ENCODE assay signal across 9 cellular contexts in genomic region chr6:135128268-135128914, GRCh38. TPM values are rescaled to one million over a fixed set of nuclear protein-coding genes. Genes with fewer than 3 reads are reported as not detected.
A peak's percentile ranks its signal among the peaks of the same experiment; 100 is the strongest.
DNase-seq lines count a peak whose midpoint lies in the region; ATAC-seq and TF ChIP-seq lines count a peak whose summit lies in the region.
"Had no signal": no experiment of that assay in that cellular context is flagged by ENCODE, and none has a peak within 500 bp of the region (broad histone marks: within the 10 kb centered on the region; RNA-seq: fewer than 3 reads in every experiment).

No MANE protein-coding gene starts in this region.

- peak; percentile 76 for DNase-seq in activated CD4-positive, alpha-beta T cell treated with anti-CD3 and anti-CD28 coated beads for 48 hours
- no peak for DNase-seq in nephron progenitor cell
- no peak for DNase-seq in WERI-Rb-1
- DNase-seq in HPDE6-E6E7 (ENCODE audit: extremely low spot score): no peak
- no peak for DNase-seq in sciatic nerve (ENCODE audit: low spot score)
- no peak for DNase-seq in hepatocyte (ENCODE audit: low spot score)

- ATAC-seq in GM18870 (IDR thresholded peaks at IDR 0.05; ENCODE audit: unreplicated experiment) (peak; percentile 91), HG03060 (IDR thresholded peaks at IDR 0.05; ENCODE audit: low read depth, unreplicated experiment) (peak; percentile 87), sciatic nerve (no peak)
- ATAC-seq: HCT116 had no signal

- intact Hi-C loops in sciatic nerve (cut with DNase I): no loop called here

- H3K4me2 ChIP-seq in hepatocyte: no peak overlapping the region

- no peaks in the 10 kb centered on the region for H3K9me3 ChIP-seq in WERI-Rb-1 (ENCODE audit: severe bottlenecking)
- no peaks in the 10 kb centered on the region for H3K9me3 ChIP-seq in hepatocyte (ENCODE audit: low read depth)

- no peaks in the 10 kb centered on the region for H3K4me1 Mint-ChIP-seq in nephron progenitor cell

- H3K9me3 Mint-ChIP-seq in nephron progenitor cell: no peaks in the 10 kb centered on the region

- H2AFZ ChIP-seq in hepatocyte: no peak overlapping the region

- no peak overlapping the region for H3K4me3 Mint-ChIP-seq in nephron progenitor cell

- no peaks in the 10 kb centered on the region for H4K20me1 ChIP-seq in hepatocyte (ENCODE audit: insufficient read depth, poor library complexity, severe bottlenecking)

- H3K36me3 ChIP-seq in WERI-Rb-1: no peaks in the 10 kb centered on the region
- no peaks in the 10 kb centered on the region for H3K36me3 ChIP-seq in hepatocyte (replicated peaks; ENCODE audit: insufficient read depth, low read depth)

- no peak for TF ChIP-seq CTCF in nephron progenitor cell (IDR thresholded peaks at IDR 0.05)
- TF ChIP-seq CTCF in WERI-Rb-1 (IDR thresholded peaks at IDR 0.05; ENCODE audit: low read depth, low read length): no peak
- TF ChIP-seq CTCF in hepatocyte (IDR thresholded peaks at IDR 0.05; ENCODE audit: poor library complexity): no peak

- 89% methylated on average over 4 of the region's 4 CpGs for WGBS in hepatocyte (ENCODE audit: low lambda C conversion rate, missing lambda C conversion rate)

- H3K4me3 ChIP-seq in WERI-Rb-1 (ENCODE audit: low read depth, low read length): no peak overlapping the region
- H3K4me3 ChIP-seq in hepatocyte: no peak overlapping the region

- H3K9me2 ChIP-seq in hepatocyte (replicated peaks; ENCODE audit: insufficient read depth): no peaks in the 10 kb centered on the region

- H3K27me3 ChIP-seq in WERI-Rb-1 (ENCODE audit: insufficient read depth, low read depth, severe bottlenecking) (no peaks in the 10 kb centered on the region), hepatocyte (no peaks in the 10 kb centered on the region)

- H3K79me2 ChIP-seq in hepatocyte: no peaks in the 10 kb centered on the region

- peak overlapping the region; percentile 19 for H3K27ac Mint-ChIP-seq in nephron progenitor cell

- no peaks in the 10 kb centered on the region for H3K4me1 ChIP-seq in hepatocyte (ENCODE audit: insufficient read depth)

- H3K27ac ChIP-seq in WERI-Rb-1 (no peak overlapping the region), hepatocyte (no peak overlapping the region)

- H3K27me3 Mint-ChIP-seq in nephron progenitor cell (ENCODE audit: low read depth, poor library complexity): peaks cover 8% of the 10 kb centered on the region

- no peaks in the 10 kb centered on the region for H3K36me3 Mint-ChIP-seq in nephron progenitor cell (ENCODE audit: low read depth)

RNA-seq across cellular contexts. Expression of gene MYB, which starts 52.7 kb away (rescaled TPM):
- total RNA-seq in sciatic nerve (0.22 TPM), hepatocyte (0.17 and 0.48 TPM in 2 replicates)
- polyA plus RNA-seq in hepatocyte: 0.36 and 0.56 TPM in 2 replicates
